In the genomic region with DNA sequence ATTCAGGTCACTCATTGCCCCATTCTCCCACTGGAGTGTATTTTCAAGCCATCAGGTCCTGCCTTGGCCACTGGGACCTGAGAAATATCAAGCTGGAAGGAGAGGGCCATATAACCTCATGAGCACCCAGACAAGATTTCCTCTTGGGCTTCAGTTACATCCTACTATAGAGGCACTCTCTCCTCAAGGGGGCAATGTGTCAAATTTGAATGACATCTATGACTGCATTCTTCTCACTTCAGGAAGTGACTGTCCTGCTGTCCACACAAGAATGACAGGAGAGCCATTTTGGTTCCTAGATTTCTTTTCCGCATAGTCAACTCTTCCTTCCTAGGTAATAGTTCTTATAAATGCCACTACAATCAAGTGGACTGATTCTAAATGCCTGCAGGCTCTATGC, we compare ENCODE assay signal across 19 cellular contexts.
DNase-seq lines count a peak whose midpoint lies in the region; ATAC-seq, FAIRE-seq and TF ChIP-seq lines count a peak whose summit lies in the region.
"Had no signal": no experiment of that assay in that cellular context is flagged by ENCODE, and none has a peak within 500 bp of the region (broad histone marks: within the 10 kb centered on the region; RNA-seq: fewer than 3 reads in every experiment).

No MANE protein-coding gene starts in this region.

- H3K4me1 ChIP-seq in GM23338 (ENCODE audit: insufficient read depth) (peaks cover 41% of the 10 kb centered on the region), OCI-LY1 (ENCODE audit: insufficient read depth, low read length, severe bottlenecking) (no peaks in the 10 kb centered on the region), small intestine (ENCODE audit: control insufficient read depth in 2 of 2, insufficient read depth in 1 of 2, low read depth in 1 of 2, low read length in 1 of 2) (no peaks in the 10 kb centered on the region)

- no peaks in the 10 kb centered on the region for H3K9me3 Mint-ChIP-seq in GM23338
- H3K9me3 Mint-ChIP-seq in mesothelial cell of epicardium = no peaks in the 10 kb centered on the region
- H3K9me3 Mint-ChIP-seq: activated CD4-positive, alpha-beta T cell treated with anti-CD3 and anti-CD28 coated beads, Interleukin-2, amount 10 ng/mL, durations not matched to agents 24 days and 14 days; activated T-cell treated with anti-CD3 and anti-CD28 coated beads, Interleukin-2, amount 50 U/mL, for 4 hours; CD8-positive, alpha-beta T cell had no signal

- H3K4me3 ChIP-seq in GM23338 (no peak overlapping the region), OCI-LY1 (ENCODE audit: low read depth, low read length, poor library complexity, severe bottlenecking) (no peak overlapping the region), small intestine (ENCODE audit: low read depth in 1 of 2, low read length in 2 of 2) (no peak overlapping the region)
- H3K4me3 ChIP-seq: gastroesophageal sphincter had no signal

- WGBS in small intestine, 3 donors = 95 to 100% (median 100%) methylated on average over 1 of the region's 1 CpG

- H3K9ac ChIP-seq in OCI-LY1 (ENCODE audit: low read length) = no peak overlapping the region

- H3K4me3 Mint-ChIP-seq in GM23338 (no peak overlapping the region), mesothelial cell of epicardium (no peak overlapping the region)
- H3K4me3 Mint-ChIP-seq: activated CD4-positive, alpha-beta T cell treated with anti-CD3 and anti-CD28 coated beads, Interleukin-2, amount 10 ng/mL, durations not matched to agents 24 days and 14 days; activated T-cell treated with anti-CD3 and anti-CD28 coated beads, Interleukin-2, amount 50 U/mL, for 4 hours; CD8-positive, alpha-beta T cell; immature natural killer cell had no signal

- H3K4me2 ChIP-seq in GM23338 (no peak overlapping the region), OCI-LY1 (ENCODE audit: low read length) (no peak overlapping the region)

- TF ChIP-seq CTCF in GM23338 (conservative IDR thresholded peaks at IDR 0.05; ENCODE audit: low read depth in 2 of 2) = peak in 1 of 2 experiments; percentile 38; a peak in 3 of 4 replicates
- peak; percentile 36 for TF ChIP-seq CTCF in OCI-LY1 (IDR thresholded peaks at IDR 0.05; ENCODE audit: low read length)
- no peak for TF ChIP-seq CTCF in mesothelial cell of epicardium (IDR thresholded peaks at IDR 0.05; ENCODE audit: unreplicated experiment)

- no peaks in the 10 kb centered on the region for H3F3A ChIP-seq in GM23338 (replicated peaks; ENCODE audit: low read depth)
- no peaks in the 10 kb centered on the region for H3F3A ChIP-seq in OCI-LY1 (ENCODE audit: insufficient read depth, low read length)

- H3K9me3 ChIP-seq in OCI-LY1 (ENCODE audit: low read length) (no peaks in the 10 kb centered on the region), small intestine (ENCODE audit: control insufficient read depth, low read depth) (no peaks in the 10 kb centered on the region)
- H3K9me3 ChIP-seq: gastroesophageal sphincter had no signal

- no peaks in the 10 kb centered on the region for H3K36me3 ChIP-seq in GM23338 (ENCODE audit: insufficient read depth)
- no peaks in the 10 kb centered on the region for H3K36me3 ChIP-seq in OCI-LY1 (ENCODE audit: insufficient read depth, low read length)
- H3K36me3 ChIP-seq in small intestine (ENCODE audit: control insufficient read depth in 2 of 2, insufficient read depth in 2 of 2, low read length in 2 of 2) = no peaks in the 10 kb centered on the region
- H3K36me3 ChIP-seq: gastroesophageal sphincter had no signal

- DNase-seq in DMS 273 (lab: John Stamatoyannopoulos, UW; ENCODE audit: unreplicated experiment) (peak; percentile 1), DMS 273 treated with DMSO at 0.1 percent for 48 hours (lab: John Stamatoyannopoulos, UW) (no peak), GM23338 (ENCODE audit: low spot score) (peak; percentile 38), mesothelial cell of epicardium (ENCODE audit: low spot score in 2 of 2, unreplicated experiment in 2 of 2) (no peak), small intestine (no peak), NCI-H345 treated with DMSO at 0.1 percent for 48 hours (lab: John Stamatoyannopoulos, UW; ENCODE audit: unreplicated experiment) (no peak)
- DNase-seq: 8988T; activated CD4-positive, alpha-beta T cell treated with anti-CD3 and anti-CD28 coated beads, Interleukin-2, amount 10 ng/mL, durations not matched to agents 24 days and 14 days; activated T-cell treated with anti-CD3 and anti-CD28 coated beads, Interleukin-2, amount 50 U/mL, for 4 hours; CD8-positive, alpha-beta T cell; GF-D8; immature natural killer cell; NCI-H1105; NCI-H226; stimulated activated naive CD4-positive, alpha-beta T cell treated with Interleukin-2 at 50 U/mL for 16 hours had no signal

- H3K27ac ChIP-seq in GM23338 (ENCODE audit: low read depth) (no peak overlapping the region), OCI-LY1 (ENCODE audit: low read depth, low read length, poor library complexity, severe bottlenecking) (no peak overlapping the region), small intestine (ENCODE audit: low read depth in 1 of 2, low read length in 1 of 2) (no peak overlapping the region)
- H3K27ac ChIP-seq: gastroesophageal sphincter had no signal

- H3K27me3 Mint-ChIP-seq in GM23338 (ENCODE audit: insufficient read depth, low read depth, poor library complexity) = peaks cover 2% of the 10 kb centered on the region
- H3K27me3 Mint-ChIP-seq in mesothelial cell of epicardium (ENCODE audit: low read depth) = no peaks in the 10 kb centered on the region
- H3K27me3 Mint-ChIP-seq: activated CD4-positive, alpha-beta T cell treated with anti-CD3 and anti-CD28 coated beads, Interleukin-2, amount 10 ng/mL, durations not matched to agents 24 days and 14 days had no signal

- H3K79me2 ChIP-seq in GM23338 (replicated peaks; ENCODE audit: insufficient read depth) (no peaks in the 10 kb centered on the region), OCI-LY1 (ENCODE audit: insufficient read depth, low read length) (no peaks in the 10 kb centered on the region)

- no peaks in the 10 kb centered on the region for H3K27me3 ChIP-seq in GM23338 (ENCODE audit: insufficient read depth)
- H3K27me3 ChIP-seq in OCI-LY1 (ENCODE audit: insufficient read depth, low read length) = no peaks in the 10 kb centered on the region
- H3K27me3 ChIP-seq in small intestine (ENCODE audit: control insufficient read depth in 2 of 2, insufficient read depth in 2 of 2, low read length in 2 of 2) = no peaks in the 10 kb centered on the region
- H3K27me3 ChIP-seq: gastroesophageal sphincter had no signal

- H3K36me3 Mint-ChIP-seq in GM23338 (ENCODE audit: low read depth) (no peaks in the 10 kb centered on the region), mesothelial cell of epicardium (no peaks in the 10 kb centered on the region)
- H3K36me3 Mint-ChIP-seq: CD8-positive, alpha-beta T cell; immature natural killer cell had no signal

- no peak overlapping the region for H2AFZ ChIP-seq in GM23338
- no peak overlapping the region for H2AFZ ChIP-seq in OCI-LY1 (ENCODE audit: low read length)

- no peaks in the 10 kb centered on the region for H4K20me1 ChIP-seq in GM23338 (replicated peaks; ENCODE audit: insufficient read depth)
- no peaks in the 10 kb centered on the region for H4K20me1 ChIP-seq in OCI-LY1 (ENCODE audit: insufficient read depth, low read length)

- H3K4me1 Mint-ChIP-seq in GM23338 = peaks cover 48% of the 10 kb centered on the region
- H3K4me1 Mint-ChIP-seq in mesothelial cell of epicardium = peaks cover 46% of the 10 kb centered on the region
- H3K4me1 Mint-ChIP-seq: activated CD4-positive, alpha-beta T cell treated with anti-CD3 and anti-CD28 coated beads, Interleukin-2, amount 10 ng/mL, durations not matched to agents 24 days and 14 days had no signal

- no peak for FAIRE-seq in small intestine (lab: Jason Lieb, UNC)
- FAIRE-seq: urothelium cell line had no signal

- ATAC-seq in GM23338 (no peak), GM19455 (IDR thresholded peaks at IDR 0.05; ENCODE audit: unreplicated experiment) (no peak)
- ATAC-seq: activated T-cell treated with anti-CD3 and anti-CD28 coated beads, Interleukin-2, amount 50 U/mL, for 4 hours; CD8-positive, alpha-beta T cell; gastroesophageal sphincter had no signal

- H3K9me2 ChIP-seq in GM23338 (ENCODE audit: insufficient read depth) (no peaks in the 10 kb centered on the region), OCI-LY1 (ENCODE audit: low read depth, low read length) (no peaks in the 10 kb centered on the region)

- H3K27ac Mint-ChIP-seq in GM23338 (no peak overlapping the region), mesothelial cell of epicardium (peak overlapping the region; percentile 41)
- H3K27ac Mint-ChIP-seq: activated CD4-positive, alpha-beta T cell treated with anti-CD3 and anti-CD28 coated beads, Interleukin-2, amount 10 ng/mL, durations not matched to agents 24 days and 14 days; CD8-positive, alpha-beta T cell; immature natural killer cell had no signal

TF ChIP-seq in GM23338, 12 proteins besides CTCF, POLR2A, EP300 and RAD21 (continues in another document):
- TF ChIP-seq JUNB (IDR thresholded peaks at IDR 0.05; ENCODE audit: unreplicated experiment) (no peak), CREB1 (CRISPR knock-in tag; IDR thresholded peaks at IDR 0.05; ENCODE audit: low read depth) (no peak), EZH2 (IDR thresholded peaks at IDR 0.05; ENCODE audit: low read depth, unreplicated experiment) (no peak), POLR2AphosphoS5 (IDR thresholded peaks at IDR 0.05; ENCODE audit: low read depth) (no peak)

Comparison
In these comparisons a context has a peak if more than half of its experiments do, and no peak if none do; other contexts are left out.
1. DNase-seq: peak in DMS 273 (single experiment) and GM23338 (single experiment); none in DMS 273 treated with DMSO at 0.1 percent for 48 hours (single experiment), mesothelial cell of epicardium (0 of 2), small intestine (single experiment) and NCI-H345 treated with DMSO at 0.1 percent for 48 hours (single experiment).